In the genomic region with DNA sequence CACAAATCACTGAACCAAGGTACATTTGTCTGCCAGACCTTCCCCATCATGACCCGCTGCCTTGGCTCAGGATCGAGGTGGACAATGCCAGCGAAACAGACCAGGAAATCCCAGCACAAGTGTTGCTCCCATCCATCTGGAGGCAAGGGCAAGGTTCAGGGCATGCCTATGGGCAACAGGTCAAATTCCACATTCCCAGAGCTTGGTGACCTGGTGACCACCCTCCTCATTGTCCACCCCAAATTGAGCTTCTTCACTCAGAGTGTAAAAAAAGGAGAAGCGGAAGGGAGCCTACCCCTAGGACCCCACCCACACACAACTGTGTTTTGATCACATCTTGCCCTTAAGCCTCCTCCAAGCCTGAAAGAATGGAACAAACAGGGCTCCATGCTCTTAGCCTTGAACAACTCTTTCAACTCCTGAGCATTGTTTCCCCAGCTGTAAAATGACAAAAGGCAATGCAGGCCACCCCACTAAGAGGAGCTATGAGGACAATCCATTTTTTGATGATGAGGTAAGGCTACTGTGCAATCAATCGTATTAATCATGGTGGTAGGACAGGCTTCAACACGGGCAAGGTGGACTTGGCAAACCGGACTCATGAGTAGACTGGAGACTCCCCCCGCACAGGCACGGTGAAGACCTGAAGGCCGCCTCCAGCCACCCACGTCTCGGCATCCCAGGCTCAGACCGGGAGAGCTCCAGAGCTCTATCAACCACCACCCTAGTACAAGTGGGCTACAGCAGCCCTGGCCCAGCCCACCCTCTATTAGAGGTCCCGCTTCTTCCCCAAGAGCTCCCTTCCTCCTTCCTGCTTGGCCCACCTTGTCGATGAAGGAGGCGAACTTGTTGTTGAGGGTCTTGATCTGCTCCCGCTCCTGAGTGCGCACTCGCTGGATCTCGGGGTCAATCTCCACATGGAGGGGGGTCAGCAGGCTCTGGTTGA, we compare ENCODE assay signal across 20 cellular contexts. TPM values are rescaled to one million over a fixed set of nuclear protein-coding genes. Genes with fewer than 3 reads are reported as not detected.
"Had no signal": no experiment of that assay in that cellular context is flagged by ENCODE, and none has a peak within 500 bp of the region (broad histone marks: within the 10 kb centered on the region; RNA-seq: fewer than 3 reads in every experiment).

No MANE protein-coding gene starts in this region.

- H3K9me3 ChIP-seq: lower lobe of right lung, ovary, tibial nerve had no signal

- H3K4me1 ChIP-seq: foreskin keratinocyte, lower lobe of right lung, tibial nerve had no signal

- FAIRE-seq: TTC549 had no signal

- DNase-seq: activated B cell treated with CpG ODN at 0.5 μM for 24 hours; activated CD4-positive, alpha-beta T cell treated with anti-CD3 and anti-CD28 coated beads for 48 hours; activated CD8-positive, alpha-beta memory T cell treated with anti-CD3 and anti-CD28 coated beads, Interleukin-2, amount 50 U/mL, for 4 hours; activated CD8-positive, alpha-beta T cell treated with anti-CD3 and anti-CD28 coated beads, Interleukin-2, amount 10 ng/mL, durations not matched to agents 7 days and 5 days; activated T-cell treated with anti-CD3 and anti-CD28 coated beads, Interleukin-2, amount 50 U/mL, for 72 hours; caudate nucleus; effector CD4-positive, alpha-beta T cell; foreskin keratinocyte; lower lobe of right lung; ovary; SHP77 treated with DMSO at 0.1 percent for 48 hours; T-helper 17 cell had no signal

- H3K4me3 ChIP-seq: coronary artery, lower lobe of right lung, ovary, tibial nerve had no signal

- ATAC-seq: activated CD8-positive, alpha-beta T cell treated with anti-CD3 and anti-CD28 coated beads, Interleukin-2, amount 10 ng/mL, durations not matched to agents 7 days and 5 days; activated T-cell treated with anti-CD3 and anti-CD28 coated beads, Interleukin-2, amount 50 U/mL, for 72 hours; foreskin keratinocyte; lower lobe of right lung; stimulated activated memory B cell treated with anti-CD40 and anti-IgM and Interleukin-4, amounts not matched to agents 10 μg/mL and 1 μg/mL and 100 μg/mL, for 72 hours; T-helper 17 cell had no signal

- H3K27me3 ChIP-seq: ovary had no signal

- H3K36me3 ChIP-seq: lower lobe of right lung, ovary, tibial nerve had no signal

- H3K27ac ChIP-seq: coronary artery, foreskin keratinocyte, lower lobe of right lung, ovary, tibial nerve had no signal

RNA-seq across cellular contexts. Expression of gene KRT79, which starts 0.9 kb away (rescaled TPM):
- total RNA-seq: activated B cell treated with CpG ODN at 0.5 μM for 24 hours; activated CD8-positive, alpha-beta T cell treated with anti-CD3 and anti-CD28 coated beads, Interleukin-2, amount 10 ng/mL, durations not matched to agents 7 days and 5 days; foreskin keratinocyte; mesothelial cell of epicardium; myocyte; ovary; T-helper 17 cell had no signal
- polyA plus RNA-seq: foreskin keratinocyte, neural cell, ovary had no signal

RNA-seq across cellular contexts. Expression of gene KRT78, which starts 15.6 kb away (rescaled TPM):
- total RNA-seq: activated B cell treated with CpG ODN at 0.5 μM for 24 hours; activated CD8-positive, alpha-beta T cell treated with anti-CD3 and anti-CD28 coated beads, Interleukin-2, amount 10 ng/mL, durations not matched to agents 7 days and 5 days; activated T-cell treated with anti-CD3 and anti-CD28 coated beads, Interleukin-2, amount 50 U/mL, for 72 hours; lower lobe of right lung; mesothelial cell of epicardium; myocyte; subcutaneous adipose tissue; T-helper 17 cell had no signal
- polyA plus RNA-seq: neural cell, ovary had no signal

RNA-seq across cellular contexts. Expression of gene KRT4, which starts 19.3 kb away (rescaled TPM):
- total RNA-seq: activated B cell treated with CpG ODN at 0.5 μM for 24 hours; activated CD8-positive, alpha-beta T cell treated with anti-CD3 and anti-CD28 coated beads, Interleukin-2, amount 10 ng/mL, durations not matched to agents 7 days and 5 days; myocyte; subcutaneous adipose tissue; T-helper 17 cell; tibial nerve had no signal
- polyA plus RNA-seq: neural cell, ovary had no signal

RNA-seq across cellular contexts. Expression of gene KRT3, which starts 37.3 kb away (rescaled TPM):
- total RNA-seq: activated B cell treated with CpG ODN at 0.5 μM for 24 hours; activated CD8-positive, alpha-beta T cell treated with anti-CD3 and anti-CD28 coated beads, Interleukin-2, amount 10 ng/mL, durations not matched to agents 7 days and 5 days; activated T-cell treated with anti-CD3 and anti-CD28 coated beads, Interleukin-2, amount 50 U/mL, for 72 hours; foreskin keratinocyte; lower lobe of right lung; myocyte; ovary; subcutaneous adipose tissue; T-helper 17 cell; tibial nerve had no signal
- polyA plus RNA-seq: foreskin keratinocyte, neural cell, ovary had no signal

RNA-seq across cellular contexts. Expression of gene KRT76, which starts 56.1 kb away (rescaled TPM):
- total RNA-seq: activated B cell treated with CpG ODN at 0.5 μM for 24 hours; activated CD8-positive, alpha-beta T cell treated with anti-CD3 and anti-CD28 coated beads, Interleukin-2, amount 10 ng/mL, durations not matched to agents 7 days and 5 days; activated T-cell treated with anti-CD3 and anti-CD28 coated beads, Interleukin-2, amount 50 U/mL, for 72 hours; foreskin keratinocyte; lower lobe of right lung; mesothelial cell of epicardium; myocyte; ovary; subcutaneous adipose tissue; T-helper 17 cell; tibial nerve had no signal
- polyA plus RNA-seq: neural cell, ovary had no signal
